Comparison of ENCODE assay signal across 6 cellular contexts in genomic region chr11:47259178-47259977, GRCh38. TPM values are rescaled to one million over a fixed set of nuclear protein-coding genes. Genes with fewer than 3 reads are reported as not detected.
DNase-seq lines count a peak whose midpoint lies in the region; ATAC-seq and TF ChIP-seq lines count a peak whose summit lies in the region.

No MANE protein-coding gene starts in this region.

- H3K4me1 Mint-ChIP-seq in stimulated activated naive CD8-positive, alpha-beta T cell treated with anti-CD3 and anti-CD28 coated beads, Interleukin-15, Interleukin-2, amounts not matched to agents 100 ng/mL and 50 ng/mL, for 24 hours (ENCODE audit: low read depth): peaks cover 16% of the 10 kb centered on the region

- no peak overlapping the region for H3K4me3 Mint-ChIP-seq in stimulated activated naive CD8-positive, alpha-beta T cell treated with anti-CD3 and anti-CD28 coated beads, Interleukin-15, Interleukin-2, amounts not matched to agents 100 ng/mL and 50 ng/mL, for 24 hours

- peak; percentile 70 for ATAC-seq in foreskin keratinocyte

- DNase-seq in NCI-H2227 (lab: John Stamatoyannopoulos, UW; ENCODE audit: unreplicated experiment) (peak; percentile 27), NCI-H2227 treated with DMSO at 0.1 percent for 48 hours (lab: John Stamatoyannopoulos, UW) (no peak), UCSD-AML1 (lab: John Stamatoyannopoulos, UW; ENCODE audit: unreplicated experiment) (peak; percentile 59), foreskin keratinocyte (peak in 1 of 2 donors; percentile 7), occipital lobe (lab: John Stamatoyannopoulos, UW) (no peak)

- H3K27ac ChIP-seq in foreskin keratinocyte: no peak overlapping the region

- no peaks in the 10 kb centered on the region for H3K36me3 Mint-ChIP-seq in stimulated activated naive CD8-positive, alpha-beta T cell treated with anti-CD3 and anti-CD28 coated beads, Interleukin-15, Interleukin-2, amounts not matched to agents 100 ng/mL and 50 ng/mL, for 24 hours (ENCODE audit: low read depth)

- H3K4me1 ChIP-seq in foreskin keratinocyte: no peaks in the 10 kb centered on the region

- no peaks in the 10 kb centered on the region for H3K27me3 ChIP-seq in foreskin keratinocyte

- no peaks in the 10 kb centered on the region for H3K27me3 Mint-ChIP-seq in stimulated activated naive CD8-positive, alpha-beta T cell treated with anti-CD3 and anti-CD28 coated beads, Interleukin-15, Interleukin-2, amounts not matched to agents 100 ng/mL and 50 ng/mL, for 24 hours

- H3K27ac Mint-ChIP-seq in stimulated activated naive CD8-positive, alpha-beta T cell treated with anti-CD3 and anti-CD28 coated beads, Interleukin-15, Interleukin-2, amounts not matched to agents 100 ng/mL and 50 ng/mL, for 24 hours: peak overlapping the region; percentile 6

- peak; percentile 70 for TF ChIP-seq CTCF in foreskin keratinocyte (conservative IDR thresholded peaks at IDR 0.05)

- no peaks in the 10 kb centered on the region for H3K9me3 Mint-ChIP-seq in stimulated activated naive CD8-positive, alpha-beta T cell treated with anti-CD3 and anti-CD28 coated beads, Interleukin-15, Interleukin-2, amounts not matched to agents 100 ng/mL and 50 ng/mL, for 24 hours

RNA-seq across cellular contexts. Expression of gene NR1H3, which starts 1.6 kb away (rescaled TPM):
- total RNA-seq in foreskin keratinocyte (8.8 and 8.9 TPM in 2 replicates), occipital lobe (8.1 TPM)
- polyA plus RNA-seq in foreskin keratinocyte: 8.5 and 9.2 TPM in 2 replicates

RNA-seq across cellular contexts. Expression of gene MADD, which starts 10.6 kb away (rescaled TPM):
- 15.3 and 16.8 TPM in 2 replicates for total RNA-seq in foreskin keratinocyte
- polyA plus RNA-seq in foreskin keratinocyte: 7.7 and 8.0 TPM in 2 replicates
- 58.0 TPM for total RNA-seq in occipital lobe

RNA-seq across cellular contexts. Expression of gene ACP2, which starts 10.8 kb away (rescaled TPM):
- total RNA-seq in foreskin keratinocyte (22.6 and 23.6 TPM in 2 replicates), occipital lobe (28.1 TPM)
- 20.2 and 20.8 TPM in 2 replicates for polyA plus RNA-seq in foreskin keratinocyte

RNA-seq across cellular contexts. Expression of gene DDB2, which starts 44.6 kb away (rescaled TPM):
- 57.9 and 67.0 TPM in 2 replicates for total RNA-seq in foreskin keratinocyte
- 61.9 and 71.7 TPM in 2 replicates for polyA plus RNA-seq in foreskin keratinocyte
- 5.5 TPM for total RNA-seq in occipital lobe

Comparison
In these comparisons a context has a peak if more than half of its experiments do, and no peak if none do; other contexts are left out.
1. DNase-seq: peak in NCI-H2227 (single experiment) and UCSD-AML1 (single experiment); none in NCI-H2227 treated with DMSO at 0.1 percent for 48 hours (single experiment) and occipital lobe (single experiment).